ENCODE assay signal across 10 cellular contexts in the genomic region with DNA sequence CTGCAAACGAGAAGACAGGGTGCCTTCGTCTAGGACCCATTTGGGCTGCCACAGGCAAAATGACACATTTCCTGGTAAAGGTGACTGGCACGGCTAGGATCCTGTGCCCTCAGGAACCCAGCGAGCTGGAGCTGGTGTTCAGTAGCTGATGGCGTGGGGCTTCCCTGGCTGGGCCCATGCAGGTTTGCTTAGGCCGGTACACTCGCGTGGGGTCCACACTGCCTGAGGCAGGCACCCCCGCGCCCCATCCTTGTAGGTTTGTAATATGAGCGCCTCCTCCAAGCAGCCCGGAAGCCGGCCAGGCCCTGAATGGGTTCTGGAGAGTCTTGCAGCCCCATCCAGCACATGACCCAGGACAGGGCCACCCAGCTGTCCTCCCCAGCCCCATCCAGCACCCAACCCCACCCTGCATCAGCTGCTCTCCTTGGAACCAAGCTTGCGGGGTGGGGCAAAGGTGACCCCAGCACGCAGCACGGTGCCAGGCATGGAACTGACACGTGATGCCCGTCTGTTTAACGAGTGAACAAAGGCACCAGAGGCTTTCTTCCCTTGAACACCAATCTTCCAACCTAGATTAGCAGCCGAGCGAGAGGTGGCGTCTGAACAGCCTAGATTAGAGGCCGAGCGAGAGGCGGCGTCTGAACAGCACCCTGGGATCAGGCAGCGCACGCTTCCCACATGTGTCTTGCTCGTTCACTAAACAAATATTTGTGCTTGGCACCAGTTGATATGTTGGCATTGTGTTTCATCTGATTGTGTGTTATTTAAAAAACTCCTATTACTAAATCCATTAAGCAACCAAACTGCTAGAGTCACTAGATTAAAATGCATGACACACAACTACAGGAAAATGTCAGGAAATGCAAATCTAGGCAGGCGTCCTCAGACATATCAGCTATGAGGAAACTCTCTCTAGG.
DNase-seq lines count a peak whose midpoint lies in the region; ATAC-seq, FAIRE-seq and TF ChIP-seq lines count a peak whose summit lies in the region.
"Had no signal": no experiment of that assay in that cellular context is flagged by ENCODE, and none has a peak within 500 bp of the region (broad histone marks: within the 10 kb centered on the region; RNA-seq: fewer than 3 reads in every experiment).

No MANE protein-coding gene starts in this region.

- CTCF ChIA-PET in activated CD8-positive, alpha-beta memory T cell treated with anti-CD3 and anti-CD28 coated beads, Interleukin-2, amount 10 ng/mL, durations not matched to agents 7 days and 5 days (lab: Charles Lee), result no interaction called here

- H3K27me3 Mint-ChIP-seq in activated CD8-positive, alpha-beta memory T cell treated with anti-CD3 and anti-CD28 coated beads, Interleukin-2, amount 10 ng/mL, durations not matched to agents 7 days and 5 days, result peaks cover 3% of the 10 kb centered on the region
- H3K27me3 Mint-ChIP-seq in type B pancreatic cell, result peaks cover 10% of the 10 kb centered on the region

- H3K27ac Mint-ChIP-seq in activated CD8-positive, alpha-beta memory T cell treated with anti-CD3 and anti-CD28 coated beads, Interleukin-2, amount 10 ng/mL, durations not matched to agents 7 days and 5 days, result no peak overlapping the region
- no peak overlapping the region for H3K27ac Mint-ChIP-seq in type B pancreatic cell

- peak; percentile 90 for FAIRE-seq in islet of Langerhans (lab: Jason Lieb, UNC)
- FAIRE-seq: H54 had no signal

- peaks cover 3% of the 10 kb centered on the region for H3K36me3 Mint-ChIP-seq in activated CD8-positive, alpha-beta memory T cell treated with anti-CD3 and anti-CD28 coated beads, Interleukin-2, amount 10 ng/mL, durations not matched to agents 7 days and 5 days
- H3K36me3 Mint-ChIP-seq in type B pancreatic cell, result no peaks in the 10 kb centered on the region

- H3K9me3 Mint-ChIP-seq in activated CD8-positive, alpha-beta memory T cell treated with anti-CD3 and anti-CD28 coated beads, Interleukin-2, amount 10 ng/mL, durations not matched to agents 7 days and 5 days (ENCODE audit: low read depth), result peaks cover 10% of the 10 kb centered on the region
- H3K9me3 Mint-ChIP-seq in type B pancreatic cell, result peaks cover 6% of the 10 kb centered on the region

- TF ChIP-seq CTCF in type B pancreatic cell (conservative IDR thresholded peaks at IDR 0.05) (no peak), GM13976 (IDR thresholded peaks at IDR 0.05; ENCODE audit: borderline replicate concordance, control extremely low read depth, extremely low read depth, insufficient read depth, missing control alignments) (no peak)

- ATAC-seq in activated CD8-positive, alpha-beta memory T cell treated with anti-CD3 and anti-CD28 coated beads, Interleukin-2, amount 10 ng/mL, durations not matched to agents 7 days and 5 days, result no peak
- ATAC-seq in HG03354 (IDR thresholded peaks at IDR 0.05; ENCODE audit: poor library complexity, severe bottlenecking, unreplicated experiment), result no peak
- ATAC-seq: naive thymus-derived CD8-positive, alpha-beta T cell had no signal

- in situ Hi-C loops in GM13976 (cut with MboI; ENCODE audit: low sequenced_read_pairs, unreplicated experiment) (no loop called here), G401 (cut with HindIII; ENCODE audit: low sequenced_read_pairs) (no loop called here)

- no peaks in the 10 kb centered on the region for H3K4me1 Mint-ChIP-seq in activated CD8-positive, alpha-beta memory T cell treated with anti-CD3 and anti-CD28 coated beads, Interleukin-2, amount 10 ng/mL, durations not matched to agents 7 days and 5 days
- peaks cover 5% of the 10 kb centered on the region for H3K4me1 Mint-ChIP-seq in type B pancreatic cell (ENCODE audit: unreplicated experiment)

- DNase-seq in activated CD8-positive, alpha-beta memory T cell treated with anti-CD3 and anti-CD28 coated beads, Interleukin-2, amount 10 ng/mL, durations not matched to agents 7 days and 5 days, result peak; percentile 37
- DNase-seq in activated CD8-positive, alpha-beta memory T cell treated with anti-CD3 and anti-CD28 coated beads, Interleukin-2, amount 50 U/mL, for 48 hours, result no peak
- DNase-seq in SHP77 (lab: John Stamatoyannopoulos, UW), result peak; percentile 78 to 80
- peak; percentile 62 for DNase-seq in type B pancreatic cell (ENCODE audit: extremely low spot score, unreplicated experiment)
- no peak for DNase-seq in GM13976 (ENCODE audit: low spot score)
- DNase-seq in G401 (ENCODE audit: low spot score), result no peak

- no peak overlapping the region for H3K4me3 Mint-ChIP-seq in activated CD8-positive, alpha-beta memory T cell treated with anti-CD3 and anti-CD28 coated beads, Interleukin-2, amount 10 ng/mL, durations not matched to agents 7 days and 5 days
- H3K4me3 Mint-ChIP-seq in type B pancreatic cell, result no peak overlapping the region

Comparison
In these comparisons a context has a peak if more than half of its experiments do, and no peak if none do; other contexts are left out.
1. DNase-seq: peak in activated CD8-positive, alpha-beta memory T cell treated with anti-CD3 and anti-CD28 coated beads, Interleukin-2, amount 10 ng/mL, durations not matched to agents 7 days and 5 days (single experiment), SHP77 (2 of 2) and type B pancreatic cell (single experiment); none in activated CD8-positive, alpha-beta memory T cell treated with anti-CD3 and anti-CD28 coated beads, Interleukin-2, amount 50 U/mL, for 48 hours (single experiment), GM13976 (single experiment) and G401 (single experiment).